1 cellular context compared by ENCODE assay signal in the genomic region with DNA sequence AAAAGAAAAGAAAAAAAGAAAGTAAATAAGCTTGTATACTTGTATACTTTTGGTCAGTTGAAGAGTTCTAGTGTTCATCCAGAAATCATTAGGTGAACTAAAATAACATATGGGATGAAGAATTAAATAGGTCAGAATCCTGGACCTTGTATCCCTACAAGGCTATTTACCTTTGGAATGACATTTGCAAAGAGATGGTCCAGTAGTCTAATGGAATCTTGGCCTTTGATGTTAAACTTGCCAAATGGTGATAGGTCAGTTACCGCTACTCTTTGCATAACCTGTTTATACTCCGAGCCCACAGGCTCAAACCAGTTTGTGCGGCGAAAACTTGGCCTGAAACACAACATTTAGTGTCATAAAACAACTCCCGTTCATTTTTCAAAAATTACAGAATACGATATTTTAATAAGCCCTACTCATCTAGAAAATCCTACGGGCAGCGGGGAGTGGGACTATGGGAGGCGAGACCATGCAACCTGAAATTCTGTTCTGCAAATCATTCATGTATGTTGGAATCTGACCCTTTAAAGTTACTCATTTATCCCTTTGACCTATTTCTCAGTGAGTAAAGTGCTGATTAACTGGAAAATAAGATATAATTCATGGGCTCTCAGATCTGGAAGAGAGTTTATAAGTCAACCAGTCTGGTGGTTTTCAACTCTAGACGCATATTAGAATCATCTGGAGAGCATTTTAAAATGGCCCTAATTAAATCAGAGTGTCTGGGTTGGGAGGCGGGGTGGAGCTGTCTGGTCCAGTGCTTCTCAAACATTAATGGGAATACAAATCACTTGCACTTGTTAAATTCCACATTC.
TF ChIP-seq lines count a peak whose summit lies in the region.

No MANE protein-coding gene starts in this region.

TF ChIP-seq in HepG2, 621 proteins besides CTCF, POLR2A, EP300 and RAD21 (continued from another document and continues in another):
- TF ChIP-seq, protein P1, sequence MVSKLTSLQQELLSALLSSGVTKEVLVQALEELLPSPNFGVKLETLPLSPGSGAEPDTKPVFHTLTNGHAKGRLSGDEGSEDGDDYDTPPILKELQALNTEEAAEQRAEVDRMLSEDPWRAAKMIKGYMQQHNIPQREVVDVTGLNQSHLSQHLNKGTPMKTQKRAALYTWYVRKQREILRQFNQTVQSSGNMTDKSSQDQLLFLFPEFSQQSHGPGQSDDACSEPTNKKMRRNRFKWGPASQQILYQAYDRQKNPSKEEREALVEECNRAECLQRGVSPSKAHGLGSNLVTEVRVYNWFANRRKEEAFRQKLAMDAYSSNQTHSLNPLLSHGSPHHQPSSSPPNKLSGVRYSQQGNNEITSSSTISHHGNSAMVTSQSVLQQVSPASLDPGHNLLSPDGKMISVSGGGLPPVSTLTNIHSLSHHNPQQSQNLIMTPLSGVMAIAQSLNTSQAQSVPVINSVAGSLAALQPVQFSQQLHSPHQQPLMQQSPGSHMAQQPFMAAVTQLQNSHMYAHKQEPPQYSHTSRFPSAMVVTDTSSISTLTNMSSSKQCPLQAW (CRISPR knock-in tag; IDR thresholded peaks at IDR 0.05): no peak; the same call in 1 of the 2 replicates
- TF ChIP-seq, protein P2, sequence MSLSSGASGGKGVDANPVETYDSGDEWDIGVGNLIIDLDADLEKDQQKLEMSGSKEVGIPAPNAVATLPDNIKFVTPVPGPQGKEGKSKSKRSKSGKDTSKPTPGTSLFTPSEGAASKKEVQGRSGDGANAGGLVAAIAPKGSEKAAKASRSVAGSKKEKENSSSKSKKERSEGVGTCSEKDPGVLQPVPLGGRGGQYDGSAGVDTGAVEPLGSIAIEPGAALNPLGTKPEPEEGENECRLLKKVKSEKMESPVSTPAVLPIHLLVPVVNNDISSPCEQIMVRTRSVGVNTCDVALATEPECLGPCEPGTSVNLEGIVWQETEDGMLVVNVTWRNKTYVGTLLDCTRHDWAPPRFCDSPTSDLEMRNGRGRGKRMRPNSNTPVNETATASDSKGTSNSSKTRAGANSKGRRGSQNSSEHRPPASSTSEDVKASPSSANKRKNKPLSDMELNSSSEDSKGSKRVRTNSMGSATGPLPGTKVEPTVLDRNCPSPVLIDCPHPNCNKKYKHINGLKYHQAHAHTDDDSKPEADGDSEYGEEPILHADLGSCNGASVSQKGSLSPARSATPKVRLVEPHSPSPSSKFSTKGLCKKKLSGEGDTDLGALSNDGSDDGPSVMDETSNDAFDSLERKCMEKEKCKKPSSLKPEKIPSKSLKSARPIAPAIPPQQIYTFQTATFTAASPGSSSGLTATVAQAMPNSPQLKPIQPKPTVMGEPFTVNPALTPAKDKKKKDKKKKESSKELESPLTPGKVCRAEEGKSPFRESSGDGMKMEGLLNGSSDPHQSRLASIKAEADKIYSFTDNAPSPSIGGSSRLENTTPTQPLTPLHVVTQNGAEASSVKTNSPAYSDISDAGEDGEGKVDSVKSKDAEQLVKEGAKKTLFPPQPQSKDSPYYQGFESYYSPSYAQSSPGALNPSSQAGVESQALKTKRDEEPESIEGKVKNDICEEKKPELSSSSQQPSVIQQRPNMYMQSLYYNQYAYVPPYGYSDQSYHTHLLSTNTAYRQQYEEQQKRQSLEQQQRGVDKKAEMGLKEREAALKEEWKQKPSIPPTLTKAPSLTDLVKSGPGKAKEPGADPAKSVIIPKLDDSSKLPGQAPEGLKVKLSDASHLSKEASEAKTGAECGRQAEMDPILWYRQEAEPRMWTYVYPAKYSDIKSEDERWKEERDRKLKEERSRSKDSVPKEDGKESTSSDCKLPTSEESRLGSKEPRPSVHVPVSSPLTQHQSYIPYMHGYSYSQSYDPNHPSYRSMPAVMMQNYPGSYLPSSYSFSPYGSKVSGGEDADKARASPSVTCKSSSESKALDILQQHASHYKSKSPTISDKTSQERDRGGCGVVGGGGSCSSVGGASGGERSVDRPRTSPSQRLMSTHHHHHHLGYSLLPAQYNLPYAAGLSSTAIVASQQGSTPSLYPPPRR (CRISPR knock-in tag; IDR thresholded peaks at IDR 0.05; ENCODE audit: borderline replicate concordance): peak; percentile 53; the same call in 1 of the 2 replicates
- TF ChIP-seq ATF7-NPFF (CRISPR knock-in tag; IDR thresholded peaks at IDR 0.05; ENCODE audit: low read depth) (no peak), ZNF703 (CRISPR knock-in tag; IDR thresholded peaks at IDR 0.05; ENCODE audit: borderline replicate concordance) (no peak), NR2F1 (CRISPR knock-in tag; IDR thresholded peaks at IDR 0.05) (peak in 1 of 2 experiments; percentile 75; a peak in 2 of 4 replicates), SETDB1 (CRISPR knock-in tag; IDR thresholded peaks at IDR 0.05; ENCODE audit: borderline replicate concordance) (no peak), ZMYM2 (CRISPR knock-in tag; IDR thresholded peaks at IDR 0.05) (no peak), SRSF9 (IDR thresholded peaks at IDR 0.05; ENCODE audit: borderline replicate concordance, insufficient read depth, low read depth, low read length, poor library complexity, severe bottlenecking) (no peak), ZNF224 (CRISPR knock-in tag; IDR thresholded peaks at IDR 0.05) (no peak), MTA3 (CRISPR knock-in tag; IDR thresholded peaks at IDR 0.05) (no peak), ZC3H13 (CRISPR knock-in tag; IDR thresholded peaks at IDR 0.05) (no peak), SP2 (CRISPR knock-in tag; IDR thresholded peaks at IDR 0.05) (no peak), ZBTB8A (CRISPR knock-in tag; IDR thresholded peaks at IDR 0.05; ENCODE audit: borderline replicate concordance, low read depth) (no peak), FOXK1 (CRISPR knock-in tag; IDR thresholded peaks at IDR 0.05; ENCODE audit: borderline replicate concordance, low read depth) (peak; percentile 68; the same call in 1 of the 2 replicates), ZNF75D (CRISPR knock-in tag; IDR thresholded peaks at IDR 0.05; ENCODE audit: borderline replicate concordance) (no peak), BORCS8-MEF2B (CRISPR knock-in tag; IDR thresholded peaks at IDR 0.05) (no peak), THAP11 (CRISPR knock-in tag; IDR thresholded peaks at IDR 0.05) (peak; percentile 42; the same call in 1 of the 2 replicates), TEAD3 (CRISPR knock-in tag; optimal IDR thresholded peaks at IDR 0.05; ENCODE audit: borderline replicate concordance) (peak; percentile 88), PAWR (CRISPR knock-in tag; IDR thresholded peaks at IDR 0.05; ENCODE audit: borderline replicate concordance) (no peak), TCF7L2 (IDR thresholded peaks at IDR 0.05; ENCODE audit: low read depth, low read length) (peak; percentile 78), ZNF468 (CRISPR knock-in tag; IDR thresholded peaks at IDR 0.05) (no peak), SALL1 (CRISPR knock-in tag; IDR thresholded peaks at IDR 0.05) (peak; percentile 29; the same call in 1 of the 2 replicates), ZNF143 (CRISPR knock-in tag; IDR thresholded peaks at IDR 0.05) (no peak), FOXA3 (CRISPR knock-in tag; IDR thresholded peaks at IDR 0.05) (peak; percentile 88), ZNF607 (CRISPR knock-in tag; IDR thresholded peaks at IDR 0.05; ENCODE audit: borderline replicate concordance) (no peak), ZNF567 (CRISPR knock-in tag; IDR thresholded peaks at IDR 0.05; ENCODE audit: borderline replicate concordance) (no peak), ZNF564 (CRISPR knock-in tag; IDR thresholded peaks at IDR 0.05) (no peak), ZNF282 (IDR thresholded peaks at IDR 0.05; ENCODE audit: partially characterized antibody) (no peak)
- TF ChIP-seq, protein P3, sequence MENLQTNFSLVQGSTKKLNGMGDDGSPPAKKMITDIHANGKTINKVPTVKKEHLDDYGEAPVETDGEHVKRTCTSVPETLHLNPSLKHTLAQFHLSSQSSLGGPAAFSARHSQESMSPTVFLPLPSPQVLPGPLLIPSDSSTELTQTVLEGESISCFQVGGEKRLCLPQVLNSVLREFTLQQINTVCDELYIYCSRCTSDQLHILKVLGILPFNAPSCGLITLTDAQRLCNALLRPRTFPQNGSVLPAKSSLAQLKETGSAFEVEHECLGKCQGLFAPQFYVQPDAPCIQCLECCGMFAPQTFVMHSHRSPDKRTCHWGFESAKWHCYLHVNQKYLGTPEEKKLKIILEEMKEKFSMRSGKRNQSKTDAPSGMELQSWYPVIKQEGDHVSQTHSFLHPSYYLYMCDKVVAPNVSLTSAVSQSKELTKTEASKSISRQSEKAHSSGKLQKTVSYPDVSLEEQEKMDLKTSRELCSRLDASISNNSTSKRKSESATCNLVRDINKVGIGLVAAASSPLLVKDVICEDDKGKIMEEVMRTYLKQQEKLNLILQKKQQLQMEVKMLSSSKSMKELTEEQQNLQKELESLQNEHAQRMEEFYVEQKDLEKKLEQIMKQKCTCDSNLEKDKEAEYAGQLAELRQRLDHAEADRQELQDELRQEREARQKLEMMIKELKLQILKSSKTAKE (CRISPR knock-in tag; IDR thresholded peaks at IDR 0.05; ENCODE audit: borderline replicate concordance): no peak
- TF ChIP-seq, protein P4, sequence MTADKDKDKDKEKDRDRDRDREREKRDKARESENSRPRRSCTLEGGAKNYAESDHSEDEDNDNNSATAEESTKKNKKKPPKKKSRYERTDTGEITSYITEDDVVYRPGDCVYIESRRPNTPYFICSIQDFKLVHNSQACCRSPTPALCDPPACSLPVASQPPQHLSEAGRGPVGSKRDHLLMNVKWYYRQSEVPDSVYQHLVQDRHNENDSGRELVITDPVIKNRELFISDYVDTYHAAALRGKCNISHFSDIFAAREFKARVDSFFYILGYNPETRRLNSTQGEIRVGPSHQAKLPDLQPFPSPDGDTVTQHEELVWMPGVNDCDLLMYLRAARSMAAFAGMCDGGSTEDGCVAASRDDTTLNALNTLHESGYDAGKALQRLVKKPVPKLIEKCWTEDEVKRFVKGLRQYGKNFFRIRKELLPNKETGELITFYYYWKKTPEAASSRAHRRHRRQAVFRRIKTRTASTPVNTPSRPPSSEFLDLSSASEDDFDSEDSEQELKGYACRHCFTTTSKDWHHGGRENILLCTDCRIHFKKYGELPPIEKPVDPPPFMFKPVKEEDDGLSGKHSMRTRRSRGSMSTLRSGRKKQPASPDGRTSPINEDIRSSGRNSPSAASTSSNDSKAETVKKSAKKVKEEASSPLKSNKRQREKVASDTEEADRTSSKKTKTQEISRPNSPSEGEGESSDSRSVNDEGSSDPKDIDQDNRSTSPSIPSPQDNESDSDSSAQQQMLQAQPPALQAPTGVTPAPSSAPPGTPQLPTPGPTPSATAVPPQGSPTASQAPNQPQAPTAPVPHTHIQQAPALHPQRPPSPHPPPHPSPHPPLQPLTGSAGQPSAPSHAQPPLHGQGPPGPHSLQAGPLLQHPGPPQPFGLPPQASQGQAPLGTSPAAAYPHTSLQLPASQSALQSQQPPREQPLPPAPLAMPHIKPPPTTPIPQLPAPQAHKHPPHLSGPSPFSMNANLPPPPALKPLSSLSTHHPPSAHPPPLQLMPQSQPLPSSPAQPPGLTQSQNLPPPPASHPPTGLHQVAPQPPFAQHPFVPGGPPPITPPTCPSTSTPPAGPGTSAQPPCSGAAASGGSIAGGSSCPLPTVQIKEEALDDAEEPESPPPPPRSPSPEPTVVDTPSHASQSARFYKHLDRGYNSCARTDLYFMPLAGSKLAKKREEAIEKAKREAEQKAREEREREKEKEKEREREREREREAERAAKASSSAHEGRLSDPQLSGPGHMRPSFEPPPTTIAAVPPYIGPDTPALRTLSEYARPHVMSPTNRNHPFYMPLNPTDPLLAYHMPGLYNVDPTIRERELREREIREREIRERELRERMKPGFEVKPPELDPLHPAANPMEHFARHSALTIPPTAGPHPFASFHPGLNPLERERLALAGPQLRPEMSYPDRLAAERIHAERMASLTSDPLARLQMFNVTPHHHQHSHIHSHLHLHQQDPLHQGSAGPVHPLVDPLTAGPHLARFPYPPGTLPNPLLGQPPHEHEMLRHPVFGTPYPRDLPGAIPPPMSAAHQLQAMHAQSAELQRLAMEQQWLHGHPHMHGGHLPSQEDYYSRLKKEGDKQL (CRISPR knock-in tag; IDR thresholded peaks at IDR 0.05; ENCODE audit: low read depth): no peak
- TF ChIP-seq, protein P5, sequence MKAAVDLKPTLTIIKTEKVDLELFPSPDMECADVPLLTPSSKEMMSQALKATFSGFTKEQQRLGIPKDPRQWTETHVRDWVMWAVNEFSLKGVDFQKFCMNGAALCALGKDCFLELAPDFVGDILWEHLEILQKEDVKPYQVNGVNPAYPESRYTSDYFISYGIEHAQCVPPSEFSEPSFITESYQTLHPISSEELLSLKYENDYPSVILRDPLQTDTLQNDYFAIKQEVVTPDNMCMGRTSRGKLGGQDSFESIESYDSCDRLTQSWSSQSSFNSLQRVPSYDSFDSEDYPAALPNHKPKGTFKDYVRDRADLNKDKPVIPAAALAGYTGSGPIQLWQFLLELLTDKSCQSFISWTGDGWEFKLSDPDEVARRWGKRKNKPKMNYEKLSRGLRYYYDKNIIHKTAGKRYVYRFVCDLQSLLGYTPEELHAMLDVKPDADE (CRISPR knock-in tag; IDR thresholded peaks at IDR 0.05): no peak
- TF ChIP-seq, protein P6, sequence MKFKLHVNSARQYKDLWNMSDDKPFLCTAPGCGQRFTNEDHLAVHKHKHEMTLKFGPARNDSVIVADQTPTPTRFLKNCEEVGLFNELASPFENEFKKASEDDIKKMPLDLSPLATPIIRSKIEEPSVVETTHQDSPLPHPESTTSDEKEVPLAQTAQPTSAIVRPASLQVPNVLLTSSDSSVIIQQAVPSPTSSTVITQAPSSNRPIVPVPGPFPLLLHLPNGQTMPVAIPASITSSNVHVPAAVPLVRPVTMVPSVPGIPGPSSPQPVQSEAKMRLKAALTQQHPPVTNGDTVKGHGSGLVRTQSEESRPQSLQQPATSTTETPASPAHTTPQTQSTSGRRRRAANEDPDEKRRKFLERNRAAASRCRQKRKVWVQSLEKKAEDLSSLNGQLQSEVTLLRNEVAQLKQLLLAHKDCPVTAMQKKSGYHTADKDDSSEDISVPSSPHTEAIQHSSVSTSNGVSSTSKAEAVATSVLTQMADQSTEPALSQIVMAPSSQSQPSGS (CRISPR knock-in tag; IDR thresholded peaks at IDR 0.05): peak; percentile 54; the same call in 1 of the 2 replicates
- TF ChIP-seq, protein P7, sequence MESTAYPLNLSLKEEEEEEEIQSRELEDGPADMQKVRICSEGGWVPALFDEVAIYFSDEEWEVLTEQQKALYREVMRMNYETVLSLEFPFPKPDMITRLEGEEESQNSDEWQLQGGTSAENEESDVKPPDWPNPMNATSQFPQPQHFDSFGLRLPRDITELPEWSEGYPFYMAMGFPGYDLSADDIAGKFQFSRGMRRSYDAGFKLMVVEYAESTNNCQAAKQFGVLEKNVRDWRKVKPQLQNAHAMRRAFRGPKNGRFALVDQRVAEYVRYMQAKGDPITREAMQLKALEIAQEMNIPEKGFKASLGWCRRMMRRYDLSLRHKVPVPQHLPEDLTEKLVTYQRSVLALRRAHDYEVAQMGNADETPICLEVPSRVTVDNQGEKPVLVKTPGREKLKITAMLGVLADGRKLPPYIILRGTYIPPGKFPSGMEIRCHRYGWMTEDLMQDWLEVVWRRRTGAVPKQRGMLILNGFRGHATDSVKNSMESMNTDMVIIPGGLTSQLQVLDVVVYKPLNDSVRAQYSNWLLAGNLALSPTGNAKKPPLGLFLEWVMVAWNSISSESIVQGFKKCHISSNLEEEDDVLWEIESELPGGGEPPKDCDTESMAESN (CRISPR knock-in tag; conservative IDR thresholded peaks at IDR 0.05): no peak
- TF ChIP-seq, protein P8, sequence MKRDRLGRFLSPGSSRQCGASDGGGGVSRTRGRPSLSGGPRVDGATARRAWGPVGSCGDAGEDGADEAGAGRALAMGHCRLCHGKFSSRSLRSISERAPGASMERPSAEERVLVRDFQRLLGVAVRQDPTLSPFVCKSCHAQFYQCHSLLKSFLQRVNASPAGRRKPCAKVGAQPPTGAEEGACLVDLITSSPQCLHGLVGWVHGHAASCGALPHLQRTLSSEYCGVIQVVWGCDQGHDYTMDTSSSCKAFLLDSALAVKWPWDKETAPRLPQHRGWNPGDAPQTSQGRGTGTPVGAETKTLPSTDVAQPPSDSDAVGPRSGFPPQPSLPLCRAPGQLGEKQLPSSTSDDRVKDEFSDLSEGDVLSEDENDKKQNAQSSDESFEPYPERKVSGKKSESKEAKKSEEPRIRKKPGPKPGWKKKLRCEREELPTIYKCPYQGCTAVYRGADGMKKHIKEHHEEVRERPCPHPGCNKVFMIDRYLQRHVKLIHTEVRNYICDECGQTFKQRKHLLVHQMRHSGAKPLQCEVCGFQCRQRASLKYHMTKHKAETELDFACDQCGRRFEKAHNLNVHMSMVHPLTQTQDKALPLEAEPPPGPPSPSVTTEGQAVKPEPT (CRISPR knock-in tag; IDR thresholded peaks at IDR 0.05; ENCODE audit: low read depth): no peak
